In the genomic region with DNA sequence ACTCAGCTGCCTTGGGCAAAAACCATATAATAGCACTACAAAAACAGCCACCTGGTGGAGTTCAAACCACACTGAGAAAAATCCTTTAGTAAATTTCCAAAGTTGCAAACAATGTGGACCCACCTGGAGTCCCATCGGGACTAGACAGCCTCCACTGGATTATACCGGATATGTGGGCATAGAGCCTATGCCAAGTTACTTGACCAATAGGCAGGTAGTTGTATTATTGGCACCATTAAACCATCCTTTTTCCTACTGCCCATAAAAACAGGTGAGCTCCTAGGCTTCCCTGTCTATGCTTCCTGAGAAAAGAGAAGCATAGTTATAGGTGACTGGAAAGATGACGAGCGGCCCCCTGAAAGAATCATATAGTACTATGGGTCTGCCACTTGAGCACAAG, we compare ENCODE assay signal across 32 cellular contexts. TPM values are rescaled to one million over a fixed set of nuclear protein-coding genes. Genes with fewer than 3 reads are reported as not detected.
"Had no signal": no experiment of that assay in that cellular context is flagged by ENCODE, and none has a peak within 500 bp of the region (broad histone marks: within the 10 kb centered on the region; RNA-seq: fewer than 3 reads in every experiment).

No MANE protein-coding gene starts in this region.

- H3K27ac ChIP-seq: adrenal gland, dorsolateral prefrontal cortex, epithelial cell of prostate, left lung, neutrophil, parathyroid adenoma, upper lobe of right lung had no signal

- H3K9me3 ChIP-seq: adrenal gland, left lung, neutrophil, upper lobe of right lung had no signal

- H3K4me1 ChIP-seq: adrenal gland, left lung, parathyroid adenoma had no signal

- H3K4me3 Mint-ChIP-seq: activated B cell treated with CpG ODN at 0.5 μM for 24 hours; activated CD4-positive, alpha-beta T cell treated with anti-CD3 and anti-CD28 coated beads for 36 hours; activated naive CD8-positive, alpha-beta T cell; activated T-cell treated with anti-CD3 and anti-CD28 coated beads, Interleukin-2, amount 50 U/mL, for 4 hours; central memory CD8-positive, alpha-beta T cell; effector memory CD8-positive, alpha-beta T cell; immature natural killer cell; nephron; T-helper 17 cell had no signal

- H3K36me3 ChIP-seq: adrenal gland, left lung, neutrophil, upper lobe of right lung had no signal

- DNase-seq: activated B cell treated with CpG ODN at 0.5 μM for 24 hours; activated CD4-positive, alpha-beta T cell treated with anti-CD3 and anti-CD28 coated beads for 36 hours; activated CD4-positive, alpha-beta T cell treated with anti-CD3 and anti-CD28 coated beads, Interleukin-2, amount 50 U/mL, for 48 hours; activated CD8-positive, alpha-beta memory T cell treated with anti-CD3 and anti-CD28 coated beads, Interleukin-2, amount 50 U/mL, for 48 hours; activated naive CD4-positive, alpha-beta T cell; activated T-cell treated with anti-CD3 and anti-CD28 coated beads, Interleukin-2, amount 50 U/mL, for 4 hours; adrenal gland; dorsolateral prefrontal cortex; effector memory CD8-positive, alpha-beta T cell; foreskin fibroblast; immature natural killer cell; left lung; midbrain; right cardiac atrium; stimulated activated CD4-positive, alpha-beta T cell treated with anti-CD3 and anti-CD28 coated beads, Interleukin-4, amount 100 ng/mL, for 24 hours; stimulated activated naive CD4-positive, alpha-beta T cell treated with Interleukin-2 at 50 U/mL for 16 hours; T-helper 17 cell; upper lobe of right lung had no signal

- H3K27ac Mint-ChIP-seq: activated B cell treated with CpG ODN at 0.5 μM for 24 hours; activated CD4-positive, alpha-beta T cell treated with anti-CD3 and anti-CD28 coated beads for 36 hours; activated naive CD8-positive, alpha-beta T cell; activated T-helper 2 cell treated with anti-CD3 and anti-CD28 coated beads, Interferon-gamma antibody, Interleukin-2, Interleukin-4, amounts not matched to agents 10 μg/mL and 5 μg/mL and 100 μg/mL, durations not matched to agents 14 hours and 24 hours and 36 hours; effector memory CD8-positive, alpha-beta T cell; immature natural killer cell; nephron; T-helper 17 cell had no signal

- ATAC-seq: activated CD4-positive, alpha-beta T cell treated with anti-CD3 and anti-CD28 coated beads for 36 hours; activated T-cell treated with anti-CD3 and anti-CD28 coated beads, Interleukin-2, amount 50 U/mL, for 4 hours; effector memory CD8-positive, alpha-beta T cell; left lung; right cardiac atrium; T-helper 17 cell; upper lobe of right lung had no signal

- H3K9ac ChIP-seq: parathyroid adenoma had no signal

- H3K27me3 ChIP-seq: adrenal gland, left lung, neutrophil, upper lobe of right lung had no signal

- H3K4me1 Mint-ChIP-seq: activated B cell treated with CpG ODN at 0.5 μM for 24 hours; activated CD4-positive, alpha-beta T cell treated with anti-CD3 and anti-CD28 coated beads for 36 hours; central memory CD8-positive, alpha-beta T cell; immature natural killer cell; nephron; T-helper 17 cell had no signal

- H3K36me3 Mint-ChIP-seq: activated naive CD8-positive, alpha-beta T cell had no signal

- FAIRE-seq: astrocyte, colon had no signal

- H3K27me3 Mint-ChIP-seq: T-helper 17 cell had no signal

- H3K4me3 ChIP-seq: adrenal gland, dorsolateral prefrontal cortex, left lung, lung, upper lobe of right lung had no signal

- H3K9me3 Mint-ChIP-seq: activated T-cell treated with anti-CD3 and anti-CD28 coated beads, Interleukin-2, amount 50 U/mL, for 4 hours; activated T-helper 2 cell treated with anti-CD3 and anti-CD28 coated beads, Interferon-gamma antibody, Interleukin-2, Interleukin-4, amounts not matched to agents 10 μg/mL and 5 μg/mL and 100 μg/mL, durations not matched to agents 14 hours and 24 hours and 36 hours; central memory CD8-positive, alpha-beta T cell; nephron had no signal

RNA-seq across cellular contexts. Expression of a gene that starts 51.7 kb away (rescaled TPM):
- total RNA-seq: activated B cell treated with CpG ODN at 0.5 μM for 24 hours; activated CD4-positive, alpha-beta T cell treated with anti-CD3 and anti-CD28 coated beads for 36 hours; activated CD8-positive, alpha-beta memory T cell treated with anti-CD3 and anti-CD28 coated beads for 36 hours; activated T-cell treated with anti-CD3 and anti-CD28 coated beads, Interleukin-2, amount 50 U/mL, for 4 hours; activated T-helper 2 cell treated with anti-CD3 and anti-CD28 coated beads, Interferon-gamma antibody, Interleukin-2, Interleukin-4, amounts not matched to agents 10 μg/mL and 5 μg/mL and 100 μg/mL, durations not matched to agents 14 hours and 24 hours and 36 hours; fibroblast of lung; myocyte; pulmonary artery endothelial cell; T-helper 17 cell; upper lobe of right lung had no signal
- polyA plus RNA-seq: fibroblast of lung, immature natural killer cell had no signal
